8 cellular contexts compared by ENCODE assay signal in the genomic region with DNA sequence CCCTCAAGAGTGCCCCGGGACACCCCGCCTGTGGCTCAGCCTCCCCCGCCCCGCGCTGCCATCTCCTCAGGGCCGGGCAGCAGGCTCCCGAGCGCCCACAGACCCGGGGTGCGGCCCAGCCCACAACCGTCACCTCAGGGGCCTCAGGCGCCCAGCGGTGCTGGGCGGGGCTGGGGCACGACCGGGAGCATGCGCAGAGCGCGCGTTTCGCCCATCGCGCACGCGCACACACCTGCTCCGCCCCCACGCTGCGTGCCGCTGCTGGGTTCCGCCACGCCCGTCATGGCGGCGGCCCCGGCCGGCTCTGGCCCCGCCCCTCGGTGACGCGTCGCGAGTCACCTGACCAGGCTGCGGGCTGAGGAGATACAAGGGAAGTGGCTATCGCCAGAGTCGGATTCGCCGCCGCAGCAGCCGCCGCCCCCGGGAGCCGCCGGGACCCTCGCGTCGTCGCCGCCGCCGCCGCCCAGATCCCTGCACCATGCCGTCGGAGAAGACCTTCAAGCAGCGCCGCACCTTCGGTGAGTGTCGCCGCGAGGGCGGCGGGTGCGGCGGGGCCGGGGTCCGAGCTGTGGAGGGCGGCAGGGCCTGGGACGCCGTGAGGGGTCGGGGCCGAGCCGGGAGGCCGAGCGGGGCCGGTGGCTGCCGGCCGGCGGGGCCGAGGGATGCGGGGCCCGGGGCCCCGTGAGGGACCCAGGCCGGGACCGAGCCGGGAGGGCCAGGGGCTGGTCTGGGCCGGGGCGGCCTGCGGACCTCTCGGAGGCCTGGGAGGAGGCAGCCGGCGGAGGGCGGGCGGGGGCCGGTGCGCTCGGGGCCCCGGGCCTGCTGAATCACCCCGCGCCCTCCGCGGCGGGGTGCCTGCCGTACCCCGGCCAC. TPM values are rescaled to one million over a fixed set of nuclear protein-coding genes. Genes with fewer than 3 reads are reported as not detected.
DNase-seq lines count a peak whose midpoint lies in the region; ATAC-seq and FAIRE-seq lines count a peak whose summit lies in the region.

A gene (plus strand): TSS at position 387 of the 873 bp plus-strand sequence. CDS start 92 bp downstream, at position 479.

- peak within 1 kb of the TSS; percentile 71 for H3K4me2 ChIP-seq in mesenchymal stem cell (ENCODE audit: low read length, poor library complexity, severe bottlenecking)

- no peaks in the 10 kb centered on the region for H3K36me3 ChIP-seq in effector memory CD4-positive, alpha-beta T cell (ENCODE audit: control insufficient read depth, insufficient read depth, low read length)
- peaks cover 3 to 5% of the 10 kb centered on the region in 2 experiments for H3K36me3 ChIP-seq in mesenchymal stem cell (ENCODE audit: control insufficient read depth in 1 of 2, insufficient read depth in 2 of 2, low read depth in 1 of 2, low read length in 2 of 2)

- peak within 1 kb of the TSS; percentile 80 for H3K4me3 ChIP-seq in effector memory CD4-positive, alpha-beta T cell (ENCODE audit: insufficient read depth, low read depth, low read length, poor library complexity, severe bottlenecking)
- peak within 1 kb of the TSS; percentile 94 to 97 for H3K4me3 ChIP-seq in mesenchymal stem cell (ENCODE audit: insufficient read depth in 1 of 2, low read depth in 1 of 2, low read length in 2 of 2)

- H2AK5ac ChIP-seq in mesenchymal stem cell (ENCODE audit: low read length, severe bottlenecking) = peak within 1 kb of the TSS; percentile 41

- peaks cover 33% of the 10 kb centered on the region for H3K4me1 ChIP-seq in effector memory CD4-positive, alpha-beta T cell (ENCODE audit: control insufficient read depth, insufficient read depth, low read length, poor library complexity, severe bottlenecking)
- peaks cover 15% of the 10 kb centered on the region for H3K4me1 ChIP-seq in mesenchymal stem cell (ENCODE audit: control insufficient read depth, insufficient read depth, low read depth, low read length)

- WGBS in mesenchymal stem cell = under 1% methylated on average over 84 of the region's 113 CpGs

- H2AFZ ChIP-seq in mesenchymal stem cell (ENCODE audit: low read depth, low read length) = peak within 1 kb of the TSS; percentile 42

- DNase-seq in COLO668 (lab: John Stamatoyannopoulos, UW; ENCODE audit: unreplicated experiment) = peak; percentile 97
- DNase-seq in HTR-8/SVneo (ENCODE audit: insufficient read length, low spot score) = peak; percentile 97
- DNase-seq in NOMO-1 treated with DMSO at 0.1 percent for 48 hours (lab: John Stamatoyannopoulos, UW; ENCODE audit: unreplicated experiment) = peak; percentile 83
- DNase-seq in activated CD8-positive, alpha-beta memory T cell treated with anti-CD3 and anti-CD28 coated beads for 4 hours (ENCODE audit: low read depth in 2 of 2) = peak; percentile 92 to 95
- DNase-seq in effector memory CD4-positive, alpha-beta T cell = peak; percentile 96 to 97 (median 97)
- DNase-seq in mesenchymal stem cell = peak; percentile 94
- DNase-seq in stimulated activated CD8-positive, alpha-beta memory T cell treated with anti-CD3 and anti-CD28 coated beads, Interleukin-12 subunit alpha, Interleukin-12 subunit beta, amount 100 ng/mL, for 24 hours (ENCODE audit: extremely low read depth) = peak; percentile 92

- peak within 1 kb of the TSS; percentile 90 to 99 for H3K14ac ChIP-seq in mesenchymal stem cell (ENCODE audit: low read length in 2 of 2)

- FAIRE-seq in HTR-8/SVneo (lab: Jason Lieb, UNC) = peak; percentile 98

- H2BK120ac ChIP-seq in mesenchymal stem cell (ENCODE audit: low read depth, low read length) = peak within 1 kb of the TSS; percentile 98

- H4K91ac ChIP-seq in mesenchymal stem cell (ENCODE audit: low read length) = peak within 1 kb of the TSS; percentile 99

- peak within 1 kb of the TSS; percentile 97 for H2BK5ac ChIP-seq in mesenchymal stem cell (ENCODE audit: low read depth, low read length, poor library complexity, severe bottlenecking)

- peak within 1 kb of the TSS; percentile 95 for H3K9ac ChIP-seq in mesenchymal stem cell (ENCODE audit: low read length)

- H3K9me3 ChIP-seq in effector memory CD4-positive, alpha-beta T cell (ENCODE audit: control insufficient read depth, low read length) = no peaks in the 10 kb centered on the region
- H3K9me3 ChIP-seq in mesenchymal stem cell (ENCODE audit: control insufficient read depth, low read length) = no peaks in the 10 kb centered on the region

- ATAC-seq in GM21360 (IDR thresholded peaks at IDR 0.05; ENCODE audit: unreplicated experiment) = peak; percentile 51

- H3K79me1 ChIP-seq in mesenchymal stem cell (replicated peaks; ENCODE audit: low read length, poor library complexity, severe bottlenecking) = peaks cover 9% of the 10 kb centered on the region

- peak within 1 kb of the TSS; percentile 57 to 71 for H2BK12ac ChIP-seq in mesenchymal stem cell (ENCODE audit: low read length in 2 of 2)

- no peaks in the 10 kb centered on the region for H3K27me3 ChIP-seq in effector memory CD4-positive, alpha-beta T cell (replicated peaks; ENCODE audit: control insufficient read depth, insufficient read depth, low read length, poor library complexity, severe bottlenecking)
- H3K27me3 ChIP-seq in mesenchymal stem cell (ENCODE audit: control insufficient read depth in 1 of 2, insufficient read depth in 1 of 2, low read length in 2 of 2) = no peaks in the 10 kb centered on the region

- H3K18ac ChIP-seq in mesenchymal stem cell (ENCODE audit: low read depth in 1 of 2, low read length in 2 of 2) = peak within 1 kb of the TSS; percentile 99 to 100

- peak within 1 kb of the TSS; percentile 99 for H4K8ac ChIP-seq in mesenchymal stem cell (ENCODE audit: low read length)

- peak within 1 kb of the TSS; percentile 49 to 97 for H3K23ac ChIP-seq in mesenchymal stem cell (ENCODE audit: low read length in 2 of 2)

- peak within 1 kb of the TSS; percentile 94 for H2BK15ac ChIP-seq in mesenchymal stem cell (ENCODE audit: low read depth, poor library complexity, severe bottlenecking)

- peak within 1 kb of the TSS; percentile 78 for H3K27ac ChIP-seq in effector memory CD4-positive, alpha-beta T cell (ENCODE audit: insufficient read depth, low read length, poor library complexity, severe bottlenecking)
- peak within 1 kb of the TSS; percentile 22 for H3K27ac ChIP-seq in mesenchymal stem cell (ENCODE audit: low read length, poor library complexity, severe bottlenecking)

- peak within 1 kb of the TSS; percentile 99 to 100 for H3K4ac ChIP-seq in mesenchymal stem cell (ENCODE audit: low read depth in 1 of 2, low read length in 2 of 2)

RNA-seq across cellular contexts. Expression of the gene that starts here (rescaled TPM):
- 102 TPM for polyA plus RNA-seq in mesenchymal stem cell (2013, experiment 1 of 2)
- 105 TPM for polyA plus RNA-seq in mesenchymal stem cell (2013, experiment 2 of 2)

Comparison
In these comparisons a context has a peak if more than half of its experiments do, and no peak if none do; other contexts are left out.
1. Peak in every context shown above with its lines: DNase-seq, ATAC-seq, H3K4me3 ChIP-seq and H3K27ac ChIP-seq.